In the genomic region with DNA sequence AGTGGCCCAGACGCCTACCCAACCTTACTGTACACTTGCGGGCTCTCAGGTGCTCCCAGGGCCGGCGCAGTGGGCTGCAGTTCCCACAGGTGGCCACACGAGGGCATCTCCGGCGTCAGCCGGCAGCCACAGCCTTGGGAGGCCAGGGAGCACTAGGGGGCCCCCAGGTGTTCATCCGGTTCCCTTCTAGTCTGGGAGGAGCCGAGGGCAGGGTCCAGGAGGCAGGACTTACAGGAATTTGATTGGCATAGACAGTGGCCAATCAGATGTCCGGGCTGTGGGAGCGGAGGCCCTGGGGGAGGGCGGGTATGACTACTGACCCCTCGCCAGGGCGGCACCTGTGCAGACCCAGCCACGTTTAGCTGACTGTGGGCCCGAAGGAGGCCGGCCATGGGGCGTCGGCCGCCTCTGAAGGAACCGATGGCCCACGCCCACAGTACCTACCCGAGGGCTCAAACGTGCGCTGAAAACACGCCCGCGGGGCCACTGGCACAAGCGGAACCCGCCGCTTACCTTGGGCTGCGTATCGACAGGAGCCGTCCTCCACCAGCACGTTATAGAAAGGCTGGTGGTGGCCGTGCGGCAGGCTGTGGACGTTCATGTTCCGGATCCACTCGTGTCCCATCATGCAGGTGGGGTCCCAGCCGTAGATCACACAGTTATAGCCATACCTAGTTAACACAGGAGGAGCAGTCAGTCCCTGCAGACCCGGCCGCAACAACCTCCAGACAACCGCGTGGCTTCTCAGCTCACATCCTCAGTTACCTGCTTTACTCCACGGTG, we compare ENCODE assay signal across 8 cellular contexts. TPM values are rescaled to one million over a fixed set of nuclear protein-coding genes. Genes with fewer than 3 reads are reported as not detected.
A peak's percentile ranks its signal among the peaks of the same experiment; 100 is the strongest.
DNase-seq lines count a peak whose midpoint lies in the region; ATAC-seq, FAIRE-seq and TF ChIP-seq lines count a peak whose summit lies in the region.

No MANE protein-coding gene starts in this region.

- H3K4me1 ChIP-seq in cardiac muscle cell (ENCODE audit: low read depth) (no peaks in the 10 kb centered on the region), sigmoid colon (no peaks in the 10 kb centered on the region)

- H3K4me3 ChIP-seq in AG10803 (ENCODE audit: low read length) = no peak overlapping the region
- H3K4me3 ChIP-seq in cardiac muscle cell = no peak overlapping the region
- no peak overlapping the region for H3K4me3 ChIP-seq in sigmoid colon

- no peak for FAIRE-seq in HTR-8/SVneo (lab: Jason Lieb, UNC)

- WGBS in sigmoid colon, 2 donors = 86 to 87% methylated on average over 47 of the region's 47 CpGs

- H3K27ac ChIP-seq in cardiac muscle cell (no peak overlapping the region), sigmoid colon (no peak overlapping the region)

- intact Hi-C loops in sigmoid colon (cut with DNase I) = no loop called here

- TF ChIP-seq EP300 in sigmoid colon (IDR thresholded peaks at IDR 0.05) = no peak

- no peaks in the 10 kb centered on the region for H3K27me3 ChIP-seq in cardiac muscle cell
- no peaks in the 10 kb centered on the region for H3K27me3 ChIP-seq in sigmoid colon

- H3K36me3 ChIP-seq in cardiac muscle cell (peaks cover 37% of the 10 kb centered on the region), sigmoid colon (peaks cover 25 to 77% (median 41%) of the 10 kb centered on the region in 4 donors)

- H3K9me3 ChIP-seq in cardiac muscle cell (ENCODE audit: low read depth) (no peaks in the 10 kb centered on the region), sigmoid colon (no peaks in the 10 kb centered on the region)

- DNase-seq in AG10803 (ENCODE audit: low read depth) = peak; percentile 6
- DNase-seq in HTR-8/SVneo (ENCODE audit: insufficient read length, low spot score) = peak; percentile 59
- peak; percentile 63 for DNase-seq in RKO (ENCODE audit: low spot score)
- DNase-seq in activated effector memory CD4-positive, alpha-beta T cell treated with Interleukin-2 at 50 U/mL for 16 hours = peak; percentile 64
- DNase-seq in cardiac muscle cell (ENCODE audit: low read depth in 1 of 2, low spot score in 1 of 2) = peak; percentile 22 to 89
- no peak for DNase-seq in sigmoid colon

- peak; percentile 42 for TF ChIP-seq CTCF in AG10803 (conservative IDR thresholded peaks at IDR 0.05; ENCODE audit: low read length)
- TF ChIP-seq CTCF in cardiac muscle cell (IDR thresholded peaks at IDR 0.05; ENCODE audit: low read depth, low read length) = peak; percentile 70
- peak in 3 of 4 experiments; percentile 24 to 75 (median 55) for TF ChIP-seq CTCF in sigmoid colon (IDR thresholded peaks at IDR 0.05)

- peak; percentile 56 for ATAC-seq in GM19324 (IDR thresholded peaks at IDR 0.05; ENCODE audit: low FRiP score, unreplicated experiment)
- no peak for ATAC-seq in HG03095 (IDR thresholded peaks at IDR 0.05; ENCODE audit: unreplicated experiment)

- no peak for TF ChIP-seq POLR2A in sigmoid colon (IDR thresholded peaks at IDR 0.05)

RNA-seq across cellular contexts. Expression of gene FBXO21, which starts 34.8 kb away (rescaled TPM):
- total RNA-seq in cardiac muscle cell (190 and 203 TPM in 2 replicates), sigmoid colon (100 to 1,000 TPM in 2 of 4 donors, 10 to 100 TPM in 2; 40.7 to 134 (median 97.2) TPM)
- polyA plus RNA-seq in cardiac muscle cell (53.7 and 66.8 TPM in 2 replicates), sigmoid colon (10 to 100 TPM in 1 of 3 donors, 1 to 10 TPM in 2; 6.6 to 14.5 (median 7.9) TPM)

RNA-seq across cellular contexts. Expression of gene TESC, which starts 56.3 kb away (rescaled TPM):
- total RNA-seq in cardiac muscle cell (30.3 and 52.4 TPM in 2 replicates), sigmoid colon (1 to 10 TPM in 3 of 4 donors, under 1 TPM in 1; 0.81 to 7.8 (median 3.5) TPM)
- polyA plus RNA-seq in cardiac muscle cell (24.5 and 57.7 TPM in 2 replicates), sigmoid colon (1 to 10 TPM in 2 of 3 donors, under 1 TPM in 1; 0.92 to 6.7 (median 4.8) TPM)
